In the genomic region with DNA sequence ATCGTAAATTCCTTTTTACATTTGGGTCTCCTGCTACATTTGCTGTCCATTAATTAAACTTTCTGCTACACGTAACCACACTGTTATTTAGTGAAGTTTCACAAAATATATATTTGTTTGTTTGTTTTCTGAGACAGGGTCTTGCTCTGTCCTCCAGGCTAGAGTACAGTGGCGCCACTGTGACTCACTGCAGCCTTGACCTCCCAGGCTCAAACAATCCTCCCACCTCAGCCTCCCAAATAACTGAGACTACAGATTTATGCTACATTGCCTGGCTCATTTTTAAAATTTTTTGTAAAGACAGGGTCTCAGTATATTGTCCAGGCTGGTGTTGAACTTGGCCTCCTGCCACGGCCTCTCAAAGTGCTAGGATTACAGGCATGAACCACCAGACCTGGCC, we compare ENCODE assay signal across 26 cellular contexts.
"Had no signal": no experiment of that assay in that cellular context is flagged by ENCODE, and none has a peak within 500 bp of the region (broad histone marks: within the 10 kb centered on the region; RNA-seq: fewer than 3 reads in every experiment).

No MANE protein-coding gene starts in this region.

- H3K9me3 ChIP-seq: colonic mucosa, esophagus muscularis mucosa, gastrocnemius medialis, gastroesophageal sphincter, heart left ventricle, heart right ventricle had no signal

- DNase-seq: colonic mucosa; cortex of kidney; dermis blood vessel endothelial cell; dorsolateral prefrontal cortex; effector CD4-positive, alpha-beta T cell; effector CD8-positive, alpha-beta T cell; effector memory CD4-positive, alpha-beta T cell; effector memory CD8-positive, alpha-beta T cell; endodermal cell; erythroblast; foreskin fibroblast; foreskin keratinocyte; foreskin melanocyte; gastrocnemius medialis; glutamatergic neuron; head of caudate nucleus; heart left ventricle; heart right ventricle had no signal

- H3K27me3 ChIP-seq: colonic mucosa, dorsolateral prefrontal cortex, esophagus muscularis mucosa, foreskin keratinocyte, gastrocnemius medialis, gastroesophageal sphincter, heart left ventricle, heart right ventricle had no signal

- H3K9me3 Mint-ChIP-seq: dendritic cell treated with granulocyte-macrophage colony-stimulating factor and Interleukin-4, amounts not matched to agents 40 ng/mL and 50 ng/mL, for 4 days; effector memory CD8-positive, alpha-beta T cell had no signal

- ATAC-seq: effector memory CD8-positive, alpha-beta T cell; esophagus mucosa; foreskin keratinocyte; gastrocnemius medialis; gastroesophageal sphincter; heart left ventricle; heart right ventricle had no signal

- H3K27ac ChIP-seq: colonic mucosa, coronary artery, dorsolateral prefrontal cortex, epithelial cell of prostate, esophagus muscularis mucosa, foreskin keratinocyte, gastrocnemius medialis, gastroesophageal sphincter, heart left ventricle, heart right ventricle had no signal

- H3K4me1 ChIP-seq: colonic mucosa, gastrocnemius medialis, heart right ventricle had no signal

- H3K4me3 ChIP-seq: colonic mucosa, coronary artery, dorsolateral prefrontal cortex, esophagus muscularis mucosa, gastrocnemius medialis, gastroesophageal sphincter, heart left ventricle, heart right ventricle had no signal

- H3K4me1 Mint-ChIP-seq: endodermal cell had no signal

- FAIRE-seq: endometrium, endothelial cell of umbilical vein had no signal

- H3K4me3 Mint-ChIP-seq: dendritic cell treated with granulocyte-macrophage colony-stimulating factor and Interleukin-4, amounts not matched to agents 40 ng/mL and 50 ng/mL, for 4 days; effector memory CD8-positive, alpha-beta T cell; endodermal cell had no signal

- H3K27me3 Mint-ChIP-seq: dendritic cell treated with granulocyte-macrophage colony-stimulating factor and Interleukin-4, amounts not matched to agents 40 ng/mL and 50 ng/mL, for 4 days; effector memory CD8-positive, alpha-beta T cell had no signal

- H3K27ac Mint-ChIP-seq: dendritic cell treated with granulocyte-macrophage colony-stimulating factor and Interleukin-4, amounts not matched to agents 40 ng/mL and 50 ng/mL, for 4 days; effector memory CD8-positive, alpha-beta T cell; endodermal cell had no signal
